In the genomic region with DNA sequence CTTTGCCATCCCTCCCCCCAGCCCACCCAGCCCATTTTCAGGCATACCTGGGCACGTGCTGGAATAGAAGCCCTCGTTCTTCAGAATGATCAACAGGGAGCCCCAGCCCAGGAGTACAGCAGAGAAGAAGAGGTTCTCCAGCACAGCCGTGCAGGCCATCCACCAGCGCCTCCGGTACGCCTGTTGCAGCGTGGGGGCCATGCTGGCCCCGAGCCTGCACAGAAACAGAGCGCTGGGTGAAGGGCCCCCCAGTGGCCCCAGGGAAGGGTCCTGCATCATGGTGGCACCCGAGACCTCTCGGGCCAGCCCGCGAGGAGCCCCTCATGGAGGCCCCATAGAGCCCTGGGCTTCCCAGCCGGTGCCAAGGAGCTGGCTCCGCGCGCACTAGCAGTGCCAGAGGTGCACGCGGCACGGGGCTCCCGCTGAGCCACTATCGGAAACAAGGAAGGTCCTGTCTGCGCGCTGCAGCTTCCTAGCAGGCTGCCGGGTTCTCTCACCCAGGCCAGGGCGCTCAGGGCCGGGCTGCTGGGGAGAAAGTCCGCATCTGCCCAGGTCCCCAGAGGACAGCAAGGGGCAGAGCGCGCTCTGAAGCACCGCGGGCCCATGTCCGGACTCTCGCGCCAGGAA, we compare ENCODE assay signal across 8 cellular contexts. TPM values are rescaled to one million over a fixed set of nuclear protein-coding genes. Genes with fewer than 3 reads are reported as not detected.
DNase-seq lines count a peak whose midpoint lies in the region; ATAC-seq and TF ChIP-seq lines count a peak whose summit lies in the region.

No MANE protein-coding gene starts in this region.

- CTCF ChIA-PET in AG04449 (lab: Yijun Ruan, JAX) = interaction anchor here (1.1 to 18.1 kb wide), 10 partner anchors 10 to 130 kb away, joined by 4 to 421 read pairs (median 8); partner anchors contain the start of genes RTN4RL2, TIMM10 and UBE2L6

- H3K4me3 Mint-ChIP-seq in chondrocyte (ENCODE audit: unreplicated experiment) = peak overlapping the region; percentile 95
- peak overlapping the region; percentile 96 to 97 for H3K4me3 Mint-ChIP-seq in stimulated activated naive B cell treated with anti-CD40 and anti-IgM and Interleukin-4, amounts not matched to agents 10 μg/mL and 1 μg/mL and 100 μg/mL, for 72 hours

- no peaks in the 10 kb centered on the region for H3K36me3 Mint-ChIP-seq in chondrocyte (ENCODE audit: low read depth)
- H3K36me3 Mint-ChIP-seq in stimulated activated naive B cell treated with anti-CD40 and anti-IgM and Interleukin-4, amounts not matched to agents 10 μg/mL and 1 μg/mL and 100 μg/mL, for 72 hours = peaks cover 4 to 5% of the 10 kb centered on the region in 2 donors

- peaks cover 16% of the 10 kb centered on the region for H3K4me1 Mint-ChIP-seq in chondrocyte (ENCODE audit: low read depth)
- H3K4me1 Mint-ChIP-seq in stimulated activated naive B cell treated with anti-CD40 and anti-IgM and Interleukin-4, amounts not matched to agents 10 μg/mL and 1 μg/mL and 100 μg/mL, for 72 hours = peaks cover 29 to 38% of the 10 kb centered on the region in 2 donors

- ATAC-seq in GM18909 (IDR thresholded peaks at IDR 0.05; ENCODE audit: poor library complexity, unreplicated experiment) (peak; percentile 39), HG03432 (IDR thresholded peaks at IDR 0.05; ENCODE audit: unreplicated experiment) (peak; percentile 35), SK-N-SH treated with all-trans-retinoic acid at 6 μM for 48 hours (peak; percentile 8)
- peak; percentile 52 to 53 for ATAC-seq in stimulated activated naive B cell treated with anti-CD40 and anti-IgM and Interleukin-4, amounts not matched to agents 10 μg/mL and 1 μg/mL and 100 μg/mL, for 72 hours (replicated peaks)

- H3K27me3 Mint-ChIP-seq in chondrocyte (ENCODE audit: low read depth) = no peaks in the 10 kb centered on the region
- H3K27me3 Mint-ChIP-seq in stimulated activated naive B cell treated with anti-CD40 and anti-IgM and Interleukin-4, amounts not matched to agents 10 μg/mL and 1 μg/mL and 100 μg/mL, for 72 hours = no peaks in the 10 kb centered on the region

- H3K4me3 ChIP-seq in AG04449 (ENCODE audit: low read depth, low read length) = peak overlapping the region; percentile 85
- H3K4me3 ChIP-seq in lower leg skin (ENCODE audit: low read depth, poor library complexity, severe bottlenecking) = peak overlapping the region; percentile 79

- no peak overlapping the region for H3K27ac Mint-ChIP-seq in chondrocyte (ENCODE audit: unreplicated experiment)
- no peak overlapping the region for H3K27ac Mint-ChIP-seq in stimulated activated naive B cell treated with anti-CD40 and anti-IgM and Interleukin-4, amounts not matched to agents 10 μg/mL and 1 μg/mL and 100 μg/mL, for 72 hours

- TF ChIP-seq POLR2A in lower leg skin (IDR thresholded peaks at IDR 0.05) = no peak

- DNase-seq in AG04449 (ENCODE audit: low read depth, low spot score) = no peak
- DNase-seq in chondrocyte (ENCODE audit: low spot score) = peak; percentile 65
- DNase-seq in lower leg skin (ENCODE audit: low spot score in 2 of 2) = peak in 1 of 2 donors; percentile 91
- no peak for DNase-seq in stimulated activated naive B cell treated with anti-CD40 and anti-IgM and Interleukin-4, amounts not matched to agents 10 μg/mL and 1 μg/mL and 100 μg/mL, for 72 hours
- no peak for DNase-seq in activated gamma-delta T cell treated with Interleukin-2 at 50 U/mL for 16 hours

- POLR2A ChIA-PET in AG04449 (lab: Yijun Ruan, JAX) = interaction anchor here (0.6 to 0.8 kb wide), 2 partner anchors 31 to 168 kb away, joined by 3 read pairs; no protein-coding TSS in a partner anchor

- intact Hi-C loops in lower leg skin (cut with DNase I; ENCODE audit: low total_unique reads) = no loop called here

- 17 to 19% methylated on average over 7 to 27 of the region's 35 CpGs for WGBS in lower leg skin, 2 donors

- TF ChIP-seq CTCF in AG04449 (IDR thresholded peaks at IDR 0.05; ENCODE audit: insufficient read depth, low read length, missing control alignments) (no peak), chondrocyte (IDR thresholded peaks at IDR 0.05) (no peak), lower leg skin (IDR thresholded peaks at IDR 0.05) (no peak)

- H3K9me3 Mint-ChIP-seq in chondrocyte (ENCODE audit: low read depth) = no peaks in the 10 kb centered on the region
- H3K9me3 Mint-ChIP-seq in stimulated activated naive B cell treated with anti-CD40 and anti-IgM and Interleukin-4, amounts not matched to agents 10 μg/mL and 1 μg/mL and 100 μg/mL, for 72 hours = no peaks in the 10 kb centered on the region

TF ChIP-seq in SK-N-SH treated with all-trans-retinoic acid at 6 μM for 48 hours, 23 proteins besides CTCF, POLR2A, EP300 and RAD21 (continues in another document):
- TF ChIP-seq ZFP3 (CRISPR knock-in tag; IDR thresholded peaks at IDR 0.05) = no peak
- TF ChIP-seq TOX (CRISPR knock-in tag; IDR thresholded peaks at IDR 0.05; ENCODE audit: borderline replicate concordance) = no peak
- no peak for TF ChIP-seq OSR1 (CRISPR knock-in tag; IDR thresholded peaks at IDR 0.05)
- TF ChIP-seq PATZ1 (CRISPR knock-in tag; IDR thresholded peaks at IDR 0.05; ENCODE audit: borderline replicate concordance) = no peak
- no peak for TF ChIP-seq BACH2 (CRISPR knock-in tag; IDR thresholded peaks at IDR 0.05; ENCODE audit: borderline replicate concordance)
- TF ChIP-seq ZFP30 (CRISPR knock-in tag; IDR thresholded peaks at IDR 0.05) = no peak
- no peak for TF ChIP-seq ZNF8 (CRISPR knock-in tag; IDR thresholded peaks at IDR 0.05)
- no peak for TF ChIP-seq ZNF70 (CRISPR knock-in tag; IDR thresholded peaks at IDR 0.05)
- TF ChIP-seq TSHZ2 (CRISPR knock-in tag; IDR thresholded peaks at IDR 0.05) = no peak
- TF ChIP-seq CSDC2 (CRISPR knock-in tag; IDR thresholded peaks at IDR 0.05) = no peak
- TF ChIP-seq PPARA (CRISPR knock-in tag; IDR thresholded peaks at IDR 0.05; ENCODE audit: borderline replicate concordance) = no peak
- TF ChIP-seq TCF4 (CRISPR knock-in tag; IDR thresholded peaks at IDR 0.05; ENCODE audit: borderline replicate concordance) = no peak
- TF ChIP-seq GLIS3 (CRISPR knock-in tag; IDR thresholded peaks at IDR 0.05) = no peak
- no peak for TF ChIP-seq SNAI2 (CRISPR knock-in tag; IDR thresholded peaks at IDR 0.05)
- TF ChIP-seq, protein P1, sequence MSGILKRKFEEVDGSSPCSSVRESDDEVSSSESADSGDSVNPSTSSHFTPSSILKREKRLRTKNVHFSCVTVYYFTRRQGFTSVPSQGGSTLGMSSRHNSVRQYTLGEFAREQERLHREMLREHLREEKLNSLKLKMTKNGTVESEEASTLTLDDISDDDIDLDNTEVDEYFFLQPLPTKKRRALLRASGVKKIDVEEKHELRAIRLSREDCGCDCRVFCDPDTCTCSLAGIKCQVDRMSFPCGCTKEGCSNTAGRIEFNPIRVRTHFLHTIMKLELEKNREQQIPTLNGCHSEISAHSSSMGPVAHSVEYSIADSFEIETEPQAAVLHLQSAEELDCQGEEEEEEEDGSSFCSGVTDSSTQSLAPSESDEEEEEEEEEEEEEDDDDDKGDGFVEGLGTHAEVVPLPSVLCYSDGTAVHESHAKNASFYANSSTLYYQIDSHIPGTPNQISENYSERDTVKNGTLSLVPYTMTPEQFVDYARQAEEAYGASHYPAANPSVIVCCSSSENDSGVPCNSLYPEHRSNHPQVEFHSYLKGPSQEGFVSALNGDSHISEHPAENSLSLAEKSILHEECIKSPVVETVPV (CRISPR knock-in tag; IDR thresholded peaks at IDR 0.05) = no peak
- TF ChIP-seq ESRRG (CRISPR knock-in tag; IDR thresholded peaks at IDR 0.05) = no peak

RNA-seq across cellular contexts. Expression of gene SLC43A1, which starts 1.5 kb away (rescaled TPM):
- total RNA-seq in chondrocyte (5.2 to 5.6 TPM (median 5.3 TPM) in 3 replicates), lower leg skin (10 to 100 TPM; 15.9 to 20.2 (median 18.3) TPM)

RNA-seq across cellular contexts. Expression of gene TIMM10, which starts 16.5 kb away (rescaled TPM):
- 37.5 to 61.6 TPM (median 43.2 TPM) in 3 replicates for total RNA-seq in chondrocyte
- total RNA-seq in lower leg skin = 10 to 100 TPM; 24.3 to 53.2 (median 29.4) TPM

RNA-seq across cellular contexts. Expression of gene SMTNL1, which starts 23.4 kb away (rescaled TPM):
- not detected in 3 replicates for total RNA-seq in chondrocyte
- not detected for total RNA-seq in lower leg skin

RNA-seq across cellular contexts. Expression of gene UBE2L6, which starts 53.4 kb away (rescaled TPM):
- total RNA-seq in chondrocyte = 8.8 to 24.9 TPM (median 9.9 TPM) in 3 replicates
- total RNA-seq in lower leg skin = 10 to 100 TPM; 14.5 to 31.0 (median 19.9) TPM

RNA-seq across cellular contexts. Expression of gene RTN4RL2, which starts 53.7 kb away (rescaled TPM):
- total RNA-seq in chondrocyte (0.31 to 0.57 TPM in 2 of 3 replicates, not detected in the other), lower leg skin (1 to 10 TPM in 3 of 4 donors, under 1 TPM in 1; 0.55 to 3.6 (median 2.3) TPM)
